6 cellular contexts compared by ENCODE assay signal in genomic region chr1:205894119-205894518, GRCh38. TPM values are rescaled to one million over a fixed set of nuclear protein-coding genes. Genes with fewer than 3 reads are reported as not detected.
"Had no signal": no experiment of that assay in that cellular context is flagged by ENCODE, and none has a peak within 500 bp of the region (broad histone marks: within the 10 kb centered on the region; RNA-seq: fewer than 3 reads in every experiment).

No MANE protein-coding gene starts in this region.

RNA-seq across cellular contexts. Expression of gene PM20D1, which starts 44.2 kb away (rescaled TPM):
- total RNA-seq: H1, H4, H7, H9, HFFc6 had no signal

RNA-seq across cellular contexts. Expression of gene SLC26A9, which starts 49.1 kb away (rescaled TPM):
- total RNA-seq: GM23248, H1, H4, H7, H9, HFFc6 had no signal
- polyA plus RNA-seq: GM23248, H1 had no signal
